Comparison of ENCODE assay signal across 9 cellular contexts in genomic region chr1:24322636-24323177, GRCh38. TPM values are rescaled to one million over a fixed set of nuclear protein-coding genes. Genes with fewer than 3 reads are reported as not detected.
A peak's percentile ranks its signal among the peaks of the same experiment; 100 is the strongest.
DNase-seq lines count a peak whose midpoint lies in the region; ATAC-seq, FAIRE-seq and TF ChIP-seq lines count a peak whose summit lies in the region.
"Had no signal": no experiment of that assay in that cellular context is flagged by ENCODE, and none has a peak within 500 bp of the region (broad histone marks: within the 10 kb centered on the region; RNA-seq: fewer than 3 reads in every experiment).

No MANE protein-coding gene starts in this region.

- FAIRE-seq in keratinocyte (lab: Jason Lieb, UNC) = no peak

- no peaks in the 10 kb centered on the region for H3K79me2 ChIP-seq in keratinocyte (ENCODE audit: control insufficient read depth, insufficient read depth, low read length)

- intact Hi-C loops in aorta (cut with DNase I) = no loop called here

- no peak for TF ChIP-seq CTCF in keratinocyte (optimal IDR thresholded peaks at IDR 0.05 in 1 of 3, IDR thresholded peaks at IDR 0.05 in 1 of 3, conservative IDR thresholded peaks at IDR 0.05 in 1 of 3; ENCODE audit: extremely low read depth in 1 of 3, insufficient read depth in 2 of 3, low read length in 3 of 3)

- H4K20me1 ChIP-seq in keratinocyte (ENCODE audit: control insufficient read depth, extremely low read depth, insufficient read depth, low read length) = no peaks in the 10 kb centered on the region

- H3K9ac ChIP-seq in keratinocyte (ENCODE audit: control insufficient read depth, extremely low read depth, insufficient read depth, low read length) (peak overlapping the region; percentile 96), stomach smooth muscle (ENCODE audit: low read length in 2 of 2) (peak overlapping the region; percentile 53 to 60)

- H3K4me3 Mint-ChIP-seq in stimulated activated naive CD8-positive, alpha-beta T cell treated with anti-CD3 and anti-CD28 coated beads, Interleukin-15, amount 100 ng/mL, for 72 hours = peak overlapping the region in 1 of 2 donors; percentile 95

- H3K27ac Mint-ChIP-seq in stimulated activated naive CD8-positive, alpha-beta T cell treated with anti-CD3 and anti-CD28 coated beads, Interleukin-15, amount 100 ng/mL, for 72 hours = no peak overlapping the region

- ATAC-seq in GM18909 (IDR thresholded peaks at IDR 0.05; ENCODE audit: poor library complexity, unreplicated experiment) = no peak
- ATAC-seq in aorta (ENCODE audit: low FRiP score) = no peak
- ATAC-seq in stimulated activated naive CD8-positive, alpha-beta T cell treated with anti-CD3 and anti-CD28 coated beads, Interleukin-15, amount 100 ng/mL, for 72 hours = no peak

- WGBS in aorta, 2 donors = 50% methylated on average over 19 of the region's 19 CpGs

- H3K27me3 ChIP-seq in keratinocyte (ENCODE audit: control insufficient read depth, extremely low read depth, insufficient read depth, low read length) = peaks cover 7% of the 10 kb centered on the region
- H3K27me3 ChIP-seq in stomach smooth muscle (ENCODE audit: control insufficient read depth in 1 of 2, insufficient read depth in 2 of 2, low read length in 2 of 2) = peaks cover 8 to 13% of the 10 kb centered on the region in 2 donors
- no peaks in the 10 kb centered on the region for H3K27me3 ChIP-seq in aorta (ENCODE audit: control insufficient read depth in 1 of 2, insufficient read depth in 2 of 2, low read length in 1 of 2)

- H3K36me3 ChIP-seq in keratinocyte (ENCODE audit: control insufficient read depth in 2 of 2, extremely low read depth in 1 of 2, insufficient read depth in 2 of 2, low read length in 2 of 2) (no peaks in the 10 kb centered on the region), stomach smooth muscle (ENCODE audit: control insufficient read depth in 2 of 2, insufficient read depth in 2 of 2, low read length in 2 of 2) (no peaks in the 10 kb centered on the region), aorta (ENCODE audit: control insufficient read depth in 1 of 2, insufficient read depth in 2 of 2, low read length in 1 of 2) (no peaks in the 10 kb centered on the region)

- no peak overlapping the region for H2AFZ ChIP-seq in keratinocyte (ENCODE audit: control insufficient read depth, low read length)

- H3K27me3 Mint-ChIP-seq in stimulated activated naive CD8-positive, alpha-beta T cell treated with anti-CD3 and anti-CD28 coated beads, Interleukin-15, amount 100 ng/mL, for 72 hours = peaks cover 99% of the 10 kb centered on the region

- H3K9me3 ChIP-seq in keratinocyte (ENCODE audit: control insufficient read depth, low read depth, low read length) (no peaks in the 10 kb centered on the region), stomach smooth muscle (ENCODE audit: control insufficient read depth in 2 of 2, low read length in 2 of 2) (no peaks in the 10 kb centered on the region), aorta (ENCODE audit: control insufficient read depth, low read length) (no peaks in the 10 kb centered on the region)

- H3K4me1 ChIP-seq in keratinocyte (ENCODE audit: control insufficient read depth, extremely low read depth, insufficient read depth, low read length) (peaks cover 51% of the 10 kb centered on the region), stomach smooth muscle (ENCODE audit: control insufficient read depth, insufficient read depth, low read length) (peaks cover 18% of the 10 kb centered on the region), aorta (ENCODE audit: control insufficient read depth in 1 of 2, insufficient read depth in 2 of 2, low read length in 2 of 2) (no peaks in the 10 kb centered on the region)

- H3K4me1 Mint-ChIP-seq in stimulated activated naive CD8-positive, alpha-beta T cell treated with anti-CD3 and anti-CD28 coated beads, Interleukin-15, amount 100 ng/mL, for 72 hours = peaks cover 50% of the 10 kb centered on the region

- peak overlapping the region; percentile 50 to 62 (median 54) for H3K4me3 ChIP-seq in keratinocyte (ENCODE audit: control insufficient read depth in 2 of 3, extremely low read depth in 1 of 3, insufficient read depth in 2 of 3, low read depth in 1 of 3, low read length in 3 of 3)
- H3K4me3 ChIP-seq in stomach smooth muscle (ENCODE audit: low read length in 2 of 2) = peak overlapping the region; percentile 45 to 80
- H3K4me3 ChIP-seq in aorta (ENCODE audit: low read length in 2 of 2) = peak overlapping the region in 1 of 2 donors; percentile 39

- dilution Hi-C loops in keratinocyte (cut with MboI; ENCODE audit: extremely low pct_ligation_motif_present, low sequenced_read_pairs) = no loop called here

- no peaks in the 10 kb centered on the region for H3K9me1 ChIP-seq in keratinocyte (ENCODE audit: control insufficient read depth, extremely low read depth, insufficient read depth, low read length)

- DNase-seq in DMS79 treated with DMSO at 0.1 percent for 48 hours (lab: John Stamatoyannopoulos, UW) (peak; percentile 38), DMS79 (lab: John Stamatoyannopoulos, UW) (no peak), amniotic epithelial cell (ENCODE audit: low read depth) (peak; percentile 21), keratinocyte (ENCODE audit: low read depth, low spot score) (no peak), aorta (no peak)
- DNase-seq in stimulated activated naive CD8-positive, alpha-beta T cell treated with anti-CD3 and anti-CD28 coated beads, Interleukin-15, amount 100 ng/mL, for 72 hours = no peak

- H3K4me2 ChIP-seq in keratinocyte (ENCODE audit: control insufficient read depth, extremely low read depth, insufficient read depth, low read depth, low read length) = peak overlapping the region; percentile 88

- H3K27ac ChIP-seq in keratinocyte (ENCODE audit: control insufficient read depth, insufficient read depth, low read length) (peak overlapping the region; percentile 96), stomach smooth muscle (ENCODE audit: low read length) (no peak overlapping the region), aorta (ENCODE audit: low read depth in 1 of 2, low read length in 2 of 2) (no peak overlapping the region)
- H3K27ac ChIP-seq: 22Rv1 had no signal

- no peaks in the 10 kb centered on the region for H3K9me3 Mint-ChIP-seq in stimulated activated naive CD8-positive, alpha-beta T cell treated with anti-CD3 and anti-CD28 coated beads, Interleukin-15, amount 100 ng/mL, for 72 hours

RNA-seq across cellular contexts. Expression of gene GRHL3, which starts 3.5 kb away (rescaled TPM):
- polyA plus RNA-seq in keratinocyte = 7.7 to 20.5 TPM (median 13.0 TPM) in 3 replicates
- 130 TPM for polyA plus RNA-seq in keratinocyte (2011; ENCODE audit: low read depth)
- 11.8 and 16.0 TPM in 2 replicates for polyA plus RNA-seq in keratinocyte (2011; cell fraction: cytosol; rRNA removed)
- polyA plus RNA-seq in keratinocyte (2011; cell fraction: nucleus; rRNA removed) = 45.0 and 50.1 TPM in 2 replicates
- polyA plus RNA-seq in keratinocyte (2012; ENCODE audit: low replicate concordance) = 6.6 and 97.1 TPM in 2 replicates
- 9.4 to 18.6 TPM (median 14.9 TPM) in 3 replicates for polyA minus RNA-seq in keratinocyte
- 10.4 TPM for polyA minus RNA-seq in keratinocyte (2011; cell fraction: cytosol; rRNA and poly(A)+ RNA removed)
- polyA minus RNA-seq in keratinocyte (2011; cell fraction: nucleus; rRNA and poly(A)+ RNA removed) = 23.3 and 32.6 TPM in 2 replicates
- not detected for total RNA-seq in aorta
- polyA plus RNA-seq in aorta = under 1 TPM in 1 of 2 donors, not detected in 1; 0.08 TPM

Comparison
In these comparisons a context has a peak if more than half of its experiments do, and no peak if none do; other contexts are left out.
1. DNase-seq: peak in DMS79 treated with DMSO at 0.1 percent for 48 hours (single experiment) and amniotic epithelial cell (single experiment); none in DMS79 (single experiment), keratinocyte (single experiment), aorta (0 of 2) and stimulated activated naive CD8-positive, alpha-beta T cell treated with anti-CD3 and anti-CD28 coated beads, Interleukin-15, amount 100 ng/mL, for 72 hours (0 of 2).
2. RNA of gene GRHL3, which starts 3.5 kb away (polyA plus RNA-seq): 6.6 to 130 TPM in keratinocyte; 0.08 TPM in aorta; every median in the first group is over 4 times any median in the second.